In genomic region chr16:68448360-68448970, GRCh38 we compare ENCODE assay signal across 1 cellular context.
TF ChIP-seq lines count a peak whose summit lies in the region.

SMPD3 (minus strand) TSS chr16:68448508; CDS start chr16:68372181, 76,327 bp downstream.

TF ChIP-seq in HepG2, 621 proteins besides CTCF, POLR2A, EP300 and RAD21 (continued from another document and continues in another):
- TF ChIP-seq ZHX2 (IDR thresholded peaks at IDR 0.05; ENCODE audit: low read depth) (no peak; the same call in 1 of the 2 replicates), ZHX2 (CRISPR knock-in tag; IDR thresholded peaks at IDR 0.05; ENCODE audit: borderline replicate concordance) (peak; percentile 81; the same call in 1 of the 2 replicates), RXRA (CRISPR knock-in tag; IDR thresholded peaks at IDR 0.05) (peak; percentile 24; the same call in 1 of the 2 replicates), MTA1 (CRISPR knock-in tag; IDR thresholded peaks at IDR 0.05; ENCODE audit: borderline replicate concordance) (peak; percentile 16; the same call in 1 of the 2 replicates), NFE2L1 (CRISPR knock-in tag; IDR thresholded peaks at IDR 0.05; ENCODE audit: borderline replicate concordance) (no peak), ZNF737 (CRISPR knock-in tag; IDR thresholded peaks at IDR 0.05; ENCODE audit: borderline replicate concordance) (no peak), TFE3 (CRISPR knock-in tag; IDR thresholded peaks at IDR 0.05) (peak; percentile 82), ELF1 (CRISPR knock-in tag; IDR thresholded peaks at IDR 0.05) (peak; percentile 81), ZNF276 (CRISPR knock-in tag; IDR thresholded peaks at IDR 0.05; ENCODE audit: low read depth) (0 out of 2 replicates have a peak, but pooled peaks have one; percentile 74), ZBTB1 (CRISPR knock-in tag; IDR thresholded peaks at IDR 0.05; ENCODE audit: borderline replicate concordance) (no peak), FOXA3 (CRISPR knock-in tag; IDR thresholded peaks at IDR 0.05) (peak; percentile 65), SOX6 (IDR thresholded peaks at IDR 0.05) (no peak), SOX6 (CRISPR knock-in tag; IDR thresholded peaks at IDR 0.05) (peak; percentile 56; the same call in 1 of the 2 replicates), JUND (CRISPR knock-in tag; IDR thresholded peaks at IDR 0.05) (no peak), ZNF333 (CRISPR knock-in tag; IDR thresholded peaks at IDR 0.05; ENCODE audit: borderline replicate concordance) (peak; percentile 41; the same call in 1 of the 2 replicates), THYN1 (CRISPR knock-in tag; IDR thresholded peaks at IDR 0.05; ENCODE audit: borderline replicate concordance, low read depth) (no peak), ZNF205 (CRISPR knock-in tag; IDR thresholded peaks at IDR 0.05) (peak; percentile 74; the same call in 1 of the 2 replicates), KLF11 (CRISPR knock-in tag; IDR thresholded peaks at IDR 0.05) (peak; percentile 92), HNF4G (IDR thresholded peaks at IDR 0.05; ENCODE audit: borderline replicate concordance, low read depth, low read length) (no peak), HNF4G (CRISPR knock-in tag; IDR thresholded peaks at IDR 0.05; ENCODE audit: borderline replicate concordance, low read depth) (no peak; the same call in 1 of the 2 replicates), ZNF260 (CRISPR knock-in tag; IDR thresholded peaks at IDR 0.05; ENCODE audit: borderline replicate concordance, low read depth) (no peak), ZBTB49 (CRISPR knock-in tag; IDR thresholded peaks at IDR 0.05; ENCODE audit: borderline replicate concordance) (0 out of 2 replicates have a peak, but pooled peaks have one; percentile 23), GABPA (IDR thresholded peaks at IDR 0.05; ENCODE audit: low read depth, low read length) (no peak), GABPA (CRISPR knock-in tag; IDR thresholded peaks at IDR 0.05; ENCODE audit: low read depth) (peak; percentile 78), KAT2B (IDR thresholded peaks at IDR 0.05; ENCODE audit: borderline replicate concordance, low read depth, low read length) (no peak)
- TF ChIP-seq, protein P1, sequence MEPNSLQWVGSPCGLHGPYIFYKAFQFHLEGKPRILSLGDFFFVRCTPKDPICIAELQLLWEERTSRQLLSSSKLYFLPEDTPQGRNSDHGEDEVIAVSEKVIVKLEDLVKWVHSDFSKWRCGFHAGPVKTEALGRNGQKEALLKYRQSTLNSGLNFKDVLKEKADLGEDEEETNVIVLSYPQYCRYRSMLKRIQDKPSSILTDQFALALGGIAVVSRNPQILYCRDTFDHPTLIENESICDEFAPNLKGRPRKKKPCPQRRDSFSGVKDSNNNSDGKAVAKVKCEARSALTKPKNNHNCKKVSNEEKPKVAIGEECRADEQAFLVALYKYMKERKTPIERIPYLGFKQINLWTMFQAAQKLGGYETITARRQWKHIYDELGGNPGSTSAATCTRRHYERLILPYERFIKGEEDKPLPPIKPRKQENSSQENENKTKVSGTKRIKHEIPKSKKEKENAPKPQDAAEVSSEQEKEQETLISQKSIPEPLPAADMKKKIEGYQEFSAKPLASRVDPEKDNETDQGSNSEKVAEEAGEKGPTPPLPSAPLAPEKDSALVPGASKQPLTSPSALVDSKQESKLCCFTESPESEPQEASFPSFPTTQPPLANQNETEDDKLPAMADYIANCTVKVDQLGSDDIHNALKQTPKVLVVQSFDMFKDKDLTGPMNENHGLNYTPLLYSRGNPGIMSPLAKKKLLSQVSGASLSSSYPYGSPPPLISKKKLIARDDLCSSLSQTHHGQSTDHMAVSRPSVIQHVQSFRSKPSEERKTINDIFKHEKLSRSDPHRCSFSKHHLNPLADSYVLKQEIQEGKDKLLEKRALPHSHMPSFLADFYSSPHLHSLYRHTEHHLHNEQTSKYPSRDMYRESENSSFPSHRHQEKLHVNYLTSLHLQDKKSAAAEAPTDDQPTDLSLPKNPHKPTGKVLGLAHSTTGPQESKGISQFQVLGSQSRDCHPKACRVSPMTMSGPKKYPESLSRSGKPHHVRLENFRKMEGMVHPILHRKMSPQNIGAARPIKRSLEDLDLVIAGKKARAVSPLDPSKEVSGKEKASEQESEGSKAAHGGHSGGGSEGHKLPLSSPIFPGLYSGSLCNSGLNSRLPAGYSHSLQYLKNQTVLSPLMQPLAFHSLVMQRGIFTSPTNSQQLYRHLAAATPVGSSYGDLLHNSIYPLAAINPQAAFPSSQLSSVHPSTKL (CRISPR knock-in tag; IDR thresholded peaks at IDR 0.05), result peak; percentile 72
- TF ChIP-seq, protein P2, sequence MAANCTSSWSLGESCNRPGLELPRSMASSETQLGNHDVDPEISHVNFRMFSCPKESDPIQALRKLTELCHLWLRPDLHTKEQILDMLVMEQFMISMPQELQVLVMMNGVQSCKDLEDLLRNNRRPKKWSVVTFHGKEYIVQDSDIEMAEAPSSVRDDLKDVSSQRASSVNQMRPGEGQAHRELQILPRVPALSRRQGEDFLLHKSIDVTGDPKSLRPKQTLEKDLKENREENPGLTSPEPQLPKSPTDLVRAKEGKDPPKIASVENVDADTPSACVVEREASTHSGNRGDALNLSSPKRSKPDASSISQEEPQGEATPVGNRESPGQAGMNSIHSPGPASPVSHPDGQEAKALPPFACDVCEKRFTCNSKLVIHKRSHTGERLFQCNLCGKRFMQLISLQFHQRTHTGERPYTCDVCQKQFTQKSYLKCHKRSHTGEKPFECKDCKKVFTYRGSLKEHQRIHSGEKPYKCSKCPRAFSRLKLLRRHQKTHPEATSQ (CRISPR knock-in tag; IDR thresholded peaks at IDR 0.05; ENCODE audit: borderline replicate concordance), result no peak
